ENCODE assay signal across 8 cellular contexts in the genomic region with DNA sequence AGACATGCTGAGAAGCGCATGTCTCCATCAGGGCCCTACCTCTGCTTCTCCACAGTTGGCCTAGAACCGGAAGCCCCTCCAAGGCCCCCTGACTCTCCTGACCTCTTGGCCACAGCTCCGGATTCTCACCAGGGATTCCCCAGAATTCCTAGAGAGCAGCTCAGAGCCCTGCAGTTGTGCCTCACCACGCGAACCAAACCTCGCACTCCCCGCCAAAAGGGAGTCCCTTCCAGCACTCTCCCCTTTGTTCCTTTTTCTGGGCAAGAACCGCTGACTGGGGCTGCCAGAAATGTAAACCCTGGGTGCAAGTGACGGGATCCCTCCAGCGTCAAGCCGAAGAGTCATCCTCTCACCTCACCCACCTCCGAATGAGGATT. TPM values are rescaled to one million over a fixed set of nuclear protein-coding genes. Genes with fewer than 3 reads are reported as not detected.
DNase-seq lines count a peak whose midpoint lies in the region; ATAC-seq and TF ChIP-seq lines count a peak whose summit lies in the region.

No MANE protein-coding gene starts in this region.

- H3K27ac ChIP-seq in upper lobe of left lung = peak overlapping the region; percentile 70 to 90 (median 80)

- TF ChIP-seq EP300 in upper lobe of left lung (IDR thresholded peaks at IDR 0.05) = no peak

- peak overlapping the region in 3 of 4 donors; percentile 59 to 72 (median 66) for H3K4me3 ChIP-seq in upper lobe of left lung

- H3K4me3 Mint-ChIP-seq in activated naive CD4-positive, alpha-beta T cell treated with anti-CD3 and anti-CD28 coated beads for 36 hours = peak overlapping the region; percentile 79
- H3K4me3 Mint-ChIP-seq in brain (peak overlapping the region; percentile 85 to 90 (median 87)), memory B cell (peak overlapping the region; percentile 89)

- H3K9me3 Mint-ChIP-seq in activated naive CD4-positive, alpha-beta T cell treated with anti-CD3 and anti-CD28 coated beads for 36 hours = no peaks in the 10 kb centered on the region
- H3K9me3 Mint-ChIP-seq in brain = peaks cover 0 to 2% (median 0%) of the 10 kb centered on the region in 5 experiments
- H3K9me3 Mint-ChIP-seq in memory B cell = no peaks in the 10 kb centered on the region

- no peak for DNase-seq in activated naive CD4-positive, alpha-beta T cell treated with anti-CD3 and anti-CD28 coated beads for 36 hours
- no peak for DNase-seq in activated naive CD4-positive, alpha-beta T cell treated with anti-CD3 and anti-CD28 coated beads, Interleukin-2, amount 50 U/mL, for 16 hours
- DNase-seq in memory B cell (ENCODE audit: low spot score in 2 of 2) (no peak), upper lobe of left lung (no peak), NCI-H524 (lab: John Stamatoyannopoulos, UW) (no peak)

- intact Hi-C loops in activated naive CD4-positive, alpha-beta T cell treated with anti-CD3 and anti-CD28 coated beads for 36 hours (cut with micrococcal nuclease) = loop anchor here (2.0 kb wide), 1 partner anchor 35 kb away; no protein-coding TSS in a partner anchor

- 64 to 74% methylated on average over 9 to 12 of the region's 12 CpGs for WGBS in upper lobe of left lung, 2 donors

- TF ChIP-seq POLR2A in upper lobe of left lung (IDR thresholded peaks at IDR 0.05) = no peak

- H3K36me3 ChIP-seq in upper lobe of left lung = no peaks in the 10 kb centered on the region

- peaks cover 11% of the 10 kb centered on the region for H3K27me3 Mint-ChIP-seq in activated naive CD4-positive, alpha-beta T cell treated with anti-CD3 and anti-CD28 coated beads for 36 hours (ENCODE audit: low read depth)
- H3K27me3 Mint-ChIP-seq in brain (peaks cover 7% of the 10 kb centered on the region), memory B cell (no peaks in the 10 kb centered on the region)

- peak overlapping the region; percentile 50 for H3K27ac Mint-ChIP-seq in activated naive CD4-positive, alpha-beta T cell treated with anti-CD3 and anti-CD28 coated beads for 36 hours
- H3K27ac Mint-ChIP-seq in brain (peak overlapping the region; percentile 77 to 98 (median 95)), memory B cell (peak overlapping the region; percentile 90)

- ATAC-seq in memory B cell (ENCODE audit: low read depth) = no peak
- no peak for ATAC-seq in upper lobe of left lung (ENCODE audit: low FRiP score in 2 of 2)
- no peak for ATAC-seq in GM21576 (IDR thresholded peaks at IDR 0.05; ENCODE audit: unreplicated experiment)
- no peak for ATAC-seq in GM21367 (IDR thresholded peaks at IDR 0.05; ENCODE audit: unreplicated experiment)

- CTCF ChIA-PET in activated naive CD4-positive, alpha-beta T cell treated with anti-CD3 and anti-CD28 coated beads for 36 hours (lab: Charles Lee) = interaction anchor here (0.7 kb wide), 1 partner anchor 10 kb away, joined by 3 read pairs; no protein-coding TSS in a partner anchor

- H3K4me1 Mint-ChIP-seq in activated naive CD4-positive, alpha-beta T cell treated with anti-CD3 and anti-CD28 coated beads for 36 hours (ENCODE audit: low read depth) = peaks cover 11% of the 10 kb centered on the region
- peaks cover 34% of the 10 kb centered on the region for H3K4me1 Mint-ChIP-seq in brain
- H3K4me1 Mint-ChIP-seq in memory B cell = peaks cover 37% of the 10 kb centered on the region

- no peak for TF ChIP-seq CTCF in brain (conservative IDR thresholded peaks at IDR 0.05)
- TF ChIP-seq CTCF in upper lobe of left lung (IDR thresholded peaks at IDR 0.05) = no peak

- H3K36me3 Mint-ChIP-seq in activated naive CD4-positive, alpha-beta T cell treated with anti-CD3 and anti-CD28 coated beads for 36 hours (ENCODE audit: low read depth) = no peaks in the 10 kb centered on the region
- H3K36me3 Mint-ChIP-seq in brain = no peaks in the 10 kb centered on the region
- H3K36me3 Mint-ChIP-seq in memory B cell = peaks cover 4% of the 10 kb centered on the region

- no peaks in the 10 kb centered on the region for H3K9me3 ChIP-seq in upper lobe of left lung

- peaks cover 14 to 22% (median 16%) of the 10 kb centered on the region in 4 donors for H3K4me1 ChIP-seq in upper lobe of left lung

- H3K27me3 ChIP-seq in upper lobe of left lung = peaks cover 0 to 9% (median 2%) of the 10 kb centered on the region in 4 donors

RNA-seq across cellular contexts. Expression of a gene that starts 36.7 kb away (rescaled TPM):
- 1 to 10 TPM; 1.5 to 2.1 TPM for total RNA-seq in activated naive CD4-positive, alpha-beta T cell treated with anti-CD3 and anti-CD28 coated beads for 36 hours
- polyA plus RNA-seq in brain (ENCODE audit: insufficient read depth, low read depth, low replicate concordance) = 3.1 TPM
- 100 to 1,000 TPM in 1 of 6 donors, 10 to 100 TPM in 5; 21.0 to 195 (median 47.9) TPM for total RNA-seq in upper lobe of left lung

Comparison
In these comparisons a context has a peak if more than half of its experiments do, and no peak if none do; other contexts are left out.
1. RNA of a gene that starts 36.7 kb away (total RNA-seq): 21.0 to 195 TPM in upper lobe of left lung; 1.5 to 2.1 TPM in activated naive CD4-positive, alpha-beta T cell treated with anti-CD3 and anti-CD28 coated beads for 36 hours; every median in the first group is over 4 times any median in the second.
2. Peak in every context shown above with its lines, with median percentiles within 50 percentile points of each other: H3K27ac Mint-ChIP-seq and H3K4me3 Mint-ChIP-seq.